2 cellular contexts compared by ENCODE assay signal in the genomic region with DNA sequence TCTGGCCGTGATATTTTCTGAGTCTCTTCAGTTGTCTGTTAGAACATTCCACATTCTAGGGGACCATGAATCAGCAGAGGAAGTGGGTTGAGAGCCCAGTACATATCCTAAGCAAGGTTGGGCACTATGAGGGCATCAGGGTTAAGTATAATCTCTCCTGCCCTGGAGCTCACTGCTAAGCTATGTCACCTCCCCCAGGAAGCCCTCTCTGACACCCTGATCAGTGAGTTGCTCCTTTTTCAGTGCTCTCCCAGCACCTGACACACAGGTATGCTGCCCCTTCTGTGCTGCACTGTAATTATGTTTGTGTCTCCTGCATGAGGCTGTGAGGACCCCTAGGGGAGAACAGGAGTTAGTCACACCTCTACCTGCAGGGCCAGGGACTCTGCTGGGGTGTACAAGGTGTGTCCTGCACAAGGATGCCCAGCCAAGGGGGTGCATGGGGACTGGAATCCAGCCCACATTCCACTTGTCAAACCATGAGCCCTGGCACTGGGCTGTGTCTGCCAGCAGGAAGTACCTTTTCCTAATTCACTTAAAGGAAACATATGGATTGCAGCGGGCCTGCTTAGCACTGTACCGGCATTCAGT.
A peak's percentile ranks its signal among the peaks of the same experiment; 100 is the strongest.
TF ChIP-seq lines count a peak whose summit lies in the region.

No MANE protein-coding gene starts in this region.

TF ChIP-seq in SK-N-SH treated with all-trans-retinoic acid at 6 μM for 48 hours, 23 proteins besides CTCF, POLR2A, EP300 and RAD21:
- TF ChIP-seq, protein P1, sequence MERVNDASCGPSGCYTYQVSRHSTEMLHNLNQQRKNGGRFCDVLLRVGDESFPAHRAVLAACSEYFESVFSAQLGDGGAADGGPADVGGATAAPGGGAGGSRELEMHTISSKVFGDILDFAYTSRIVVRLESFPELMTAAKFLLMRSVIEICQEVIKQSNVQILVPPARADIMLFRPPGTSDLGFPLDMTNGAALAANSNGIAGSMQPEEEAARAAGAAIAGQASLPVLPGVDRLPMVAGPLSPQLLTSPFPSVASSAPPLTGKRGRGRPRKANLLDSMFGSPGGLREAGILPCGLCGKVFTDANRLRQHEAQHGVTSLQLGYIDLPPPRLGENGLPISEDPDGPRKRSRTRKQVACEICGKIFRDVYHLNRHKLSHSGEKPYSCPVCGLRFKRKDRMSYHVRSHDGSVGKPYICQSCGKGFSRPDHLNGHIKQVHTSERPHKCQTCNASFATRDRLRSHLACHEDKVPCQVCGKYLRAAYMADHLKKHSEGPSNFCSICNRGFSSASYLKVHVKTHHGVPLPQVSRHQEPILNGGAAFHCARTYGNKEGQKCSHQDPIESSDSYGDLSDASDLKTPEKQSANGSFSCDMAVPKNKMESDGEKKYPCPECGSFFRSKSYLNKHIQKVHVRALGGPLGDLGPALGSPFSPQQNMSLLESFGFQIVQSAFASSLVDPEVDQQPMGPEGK (CRISPR knock-in tag; IDR thresholded peaks at IDR 0.05; ENCODE audit: borderline replicate concordance) = no peak
- TF ChIP-seq ZFP3 (CRISPR knock-in tag; IDR thresholded peaks at IDR 0.05) (no peak), RARB (CRISPR knock-in tag; IDR thresholded peaks at IDR 0.05) (no peak), BACH2 (CRISPR knock-in tag; IDR thresholded peaks at IDR 0.05; ENCODE audit: borderline replicate concordance) (no peak), TCF4 (CRISPR knock-in tag; IDR thresholded peaks at IDR 0.05; ENCODE audit: borderline replicate concordance) (no peak), ZNF565 (CRISPR knock-in tag; conservative IDR thresholded peaks at IDR 0.05; ENCODE audit: low read depth) (no peak), ARNTL (CRISPR knock-in tag; IDR thresholded peaks at IDR 0.05; ENCODE audit: borderline replicate concordance, low read depth) (no peak), ZNF8 (CRISPR knock-in tag; IDR thresholded peaks at IDR 0.05) (no peak), PPARA (CRISPR knock-in tag; IDR thresholded peaks at IDR 0.05; ENCODE audit: borderline replicate concordance) (no peak), ZC3H10 (CRISPR knock-in tag; IDR thresholded peaks at IDR 0.05) (no peak), ZFP30 (CRISPR knock-in tag; IDR thresholded peaks at IDR 0.05) (no peak), ZNF70 (CRISPR knock-in tag; IDR thresholded peaks at IDR 0.05) (no peak)
- TF ChIP-seq, protein P2, sequence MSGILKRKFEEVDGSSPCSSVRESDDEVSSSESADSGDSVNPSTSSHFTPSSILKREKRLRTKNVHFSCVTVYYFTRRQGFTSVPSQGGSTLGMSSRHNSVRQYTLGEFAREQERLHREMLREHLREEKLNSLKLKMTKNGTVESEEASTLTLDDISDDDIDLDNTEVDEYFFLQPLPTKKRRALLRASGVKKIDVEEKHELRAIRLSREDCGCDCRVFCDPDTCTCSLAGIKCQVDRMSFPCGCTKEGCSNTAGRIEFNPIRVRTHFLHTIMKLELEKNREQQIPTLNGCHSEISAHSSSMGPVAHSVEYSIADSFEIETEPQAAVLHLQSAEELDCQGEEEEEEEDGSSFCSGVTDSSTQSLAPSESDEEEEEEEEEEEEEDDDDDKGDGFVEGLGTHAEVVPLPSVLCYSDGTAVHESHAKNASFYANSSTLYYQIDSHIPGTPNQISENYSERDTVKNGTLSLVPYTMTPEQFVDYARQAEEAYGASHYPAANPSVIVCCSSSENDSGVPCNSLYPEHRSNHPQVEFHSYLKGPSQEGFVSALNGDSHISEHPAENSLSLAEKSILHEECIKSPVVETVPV (CRISPR knock-in tag; IDR thresholded peaks at IDR 0.05) = no peak
- TF ChIP-seq, protein P3, sequence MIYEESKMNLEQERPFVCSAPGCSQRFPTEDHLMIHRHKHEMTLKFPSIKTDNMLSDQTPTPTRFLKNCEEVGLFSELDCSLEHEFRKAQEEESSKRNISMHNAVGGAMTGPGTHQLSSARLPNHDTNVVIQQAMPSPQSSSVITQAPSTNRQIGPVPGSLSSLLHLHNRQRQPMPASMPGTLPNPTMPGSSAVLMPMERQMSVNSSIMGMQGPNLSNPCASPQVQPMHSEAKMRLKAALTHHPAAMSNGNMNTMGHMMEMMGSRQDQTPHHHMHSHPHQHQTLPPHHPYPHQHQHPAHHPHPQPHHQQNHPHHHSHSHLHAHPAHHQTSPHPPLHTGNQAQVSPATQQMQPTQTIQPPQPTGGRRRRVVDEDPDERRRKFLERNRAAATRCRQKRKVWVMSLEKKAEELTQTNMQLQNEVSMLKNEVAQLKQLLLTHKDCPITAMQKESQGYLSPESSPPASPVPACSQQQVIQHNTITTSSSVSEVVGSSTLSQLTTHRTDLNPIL (CRISPR knock-in tag; IDR thresholded peaks at IDR 0.05; ENCODE audit: low read depth) = no peak
- TF ChIP-seq, protein P4, sequence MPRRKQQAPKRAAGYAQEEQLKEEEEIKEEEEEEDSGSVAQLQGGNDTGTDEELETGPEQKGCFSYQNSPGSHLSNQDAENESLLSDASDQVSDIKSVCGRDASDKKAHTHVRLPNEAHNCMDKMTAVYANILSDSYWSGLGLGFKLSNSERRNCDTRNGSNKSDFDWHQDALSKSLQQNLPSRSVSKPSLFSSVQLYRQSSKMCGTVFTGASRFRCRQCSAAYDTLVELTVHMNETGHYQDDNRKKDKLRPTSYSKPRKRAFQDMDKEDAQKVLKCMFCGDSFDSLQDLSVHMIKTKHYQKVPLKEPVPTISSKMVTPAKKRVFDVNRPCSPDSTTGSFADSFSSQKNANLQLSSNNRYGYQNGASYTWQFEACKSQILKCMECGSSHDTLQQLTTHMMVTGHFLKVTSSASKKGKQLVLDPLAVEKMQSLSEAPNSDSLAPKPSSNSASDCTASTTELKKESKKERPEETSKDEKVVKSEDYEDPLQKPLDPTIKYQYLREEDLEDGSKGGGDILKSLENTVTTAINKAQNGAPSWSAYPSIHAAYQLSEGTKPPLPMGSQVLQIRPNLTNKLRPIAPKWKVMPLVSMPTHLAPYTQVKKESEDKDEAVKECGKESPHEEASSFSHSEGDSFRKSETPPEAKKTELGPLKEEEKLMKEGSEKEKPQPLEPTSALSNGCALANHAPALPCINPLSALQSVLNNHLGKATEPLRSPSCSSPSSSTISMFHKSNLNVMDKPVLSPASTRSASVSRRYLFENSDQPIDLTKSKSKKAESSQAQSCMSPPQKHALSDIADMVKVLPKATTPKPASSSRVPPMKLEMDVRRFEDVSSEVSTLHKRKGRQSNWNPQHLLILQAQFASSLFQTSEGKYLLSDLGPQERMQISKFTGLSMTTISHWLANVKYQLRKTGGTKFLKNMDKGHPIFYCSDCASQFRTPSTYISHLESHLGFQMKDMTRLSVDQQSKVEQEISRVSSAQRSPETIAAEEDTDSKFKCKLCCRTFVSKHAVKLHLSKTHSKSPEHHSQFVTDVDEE (CRISPR knock-in tag; IDR thresholded peaks at IDR 0.05) = no peak

TF ChIP-seq in HepG2, 621 proteins besides CTCF, POLR2A, EP300 and RAD21 (continued from another document and continues in another):
- TF ChIP-seq ZNF678 (CRISPR knock-in tag; IDR thresholded peaks at IDR 0.05) (no peak), SMC3 (IDR thresholded peaks at IDR 0.05; ENCODE audit: low read length) (peak; percentile 52; the same call in 1 of the 2 replicates), U2AF1 (optimal IDR thresholded peaks at IDR 0.05; ENCODE audit: low read depth, low read length) (no peak), ZNF510 (CRISPR knock-in tag; IDR thresholded peaks at IDR 0.05; ENCODE audit: low read depth) (no peak), ZNF616 (CRISPR knock-in tag; IDR thresholded peaks at IDR 0.05; ENCODE audit: low read depth) (no peak), KDM1A (CRISPR knock-in tag; IDR thresholded peaks at IDR 0.05) (peak; percentile 55; the same call in 1 of the 2 replicates), ZMYM3 (CRISPR knock-in tag; IDR thresholded peaks at IDR 0.05) (peak; percentile 76), ZFP36 (IDR thresholded peaks at IDR 0.05; ENCODE audit: borderline replicate concordance, low read depth, low read length, partially characterized antibody) (peak; percentile 58), KMT2A (CRISPR knock-in tag; IDR thresholded peaks at IDR 0.05) (no peak), MAFK (conservative IDR thresholded peaks at IDR 0.05 in 1 of 2, IDR thresholded peaks at IDR 0.05 in 1 of 2; ENCODE audit: low read length in 2 of 2) (no peak), NRL (CRISPR knock-in tag; IDR thresholded peaks at IDR 0.05; ENCODE audit: borderline replicate concordance) (0 out of 2 replicates have a peak, but pooled peaks have one; percentile 23), ETV5 (CRISPR knock-in tag; IDR thresholded peaks at IDR 0.05; ENCODE audit: borderline replicate concordance) (no peak), HOXD1 (CRISPR knock-in tag; IDR thresholded peaks at IDR 0.05) (no peak), MED1 (CRISPR knock-in tag; IDR thresholded peaks at IDR 0.05) (no peak), ZNF768 (CRISPR knock-in tag; IDR thresholded peaks at IDR 0.05) (peak; percentile 98), MIXL1 (CRISPR knock-in tag; IDR thresholded peaks at IDR 0.05) (peak; percentile 20; the same call in 1 of the 2 replicates), SIX1 (CRISPR knock-in tag; IDR thresholded peaks at IDR 0.05; ENCODE audit: borderline replicate concordance) (no peak), NR2F2 (IDR thresholded peaks at IDR 0.05; ENCODE audit: borderline replicate concordance, low read depth) (no peak)
- TF ChIP-seq, protein P5, sequence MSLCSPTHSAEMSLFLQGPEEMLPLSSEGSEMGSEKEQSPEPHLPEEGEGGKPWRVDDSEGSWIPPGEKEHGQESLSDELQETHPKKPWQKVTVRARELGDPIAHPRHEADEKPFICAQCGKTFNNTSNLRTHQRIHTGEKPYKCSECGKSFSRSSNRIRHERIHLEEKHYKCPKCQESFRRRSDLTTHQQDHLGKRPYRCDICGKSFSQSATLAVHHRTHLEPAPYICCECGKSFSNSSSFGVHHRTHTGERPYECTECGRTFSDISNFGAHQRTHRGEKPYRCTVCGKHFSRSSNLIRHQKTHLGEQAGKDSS (CRISPR knock-in tag; IDR thresholded peaks at IDR 0.05; ENCODE audit: borderline replicate concordance, low read depth) = peak; percentile 100
- TF ChIP-seq, protein P6, sequence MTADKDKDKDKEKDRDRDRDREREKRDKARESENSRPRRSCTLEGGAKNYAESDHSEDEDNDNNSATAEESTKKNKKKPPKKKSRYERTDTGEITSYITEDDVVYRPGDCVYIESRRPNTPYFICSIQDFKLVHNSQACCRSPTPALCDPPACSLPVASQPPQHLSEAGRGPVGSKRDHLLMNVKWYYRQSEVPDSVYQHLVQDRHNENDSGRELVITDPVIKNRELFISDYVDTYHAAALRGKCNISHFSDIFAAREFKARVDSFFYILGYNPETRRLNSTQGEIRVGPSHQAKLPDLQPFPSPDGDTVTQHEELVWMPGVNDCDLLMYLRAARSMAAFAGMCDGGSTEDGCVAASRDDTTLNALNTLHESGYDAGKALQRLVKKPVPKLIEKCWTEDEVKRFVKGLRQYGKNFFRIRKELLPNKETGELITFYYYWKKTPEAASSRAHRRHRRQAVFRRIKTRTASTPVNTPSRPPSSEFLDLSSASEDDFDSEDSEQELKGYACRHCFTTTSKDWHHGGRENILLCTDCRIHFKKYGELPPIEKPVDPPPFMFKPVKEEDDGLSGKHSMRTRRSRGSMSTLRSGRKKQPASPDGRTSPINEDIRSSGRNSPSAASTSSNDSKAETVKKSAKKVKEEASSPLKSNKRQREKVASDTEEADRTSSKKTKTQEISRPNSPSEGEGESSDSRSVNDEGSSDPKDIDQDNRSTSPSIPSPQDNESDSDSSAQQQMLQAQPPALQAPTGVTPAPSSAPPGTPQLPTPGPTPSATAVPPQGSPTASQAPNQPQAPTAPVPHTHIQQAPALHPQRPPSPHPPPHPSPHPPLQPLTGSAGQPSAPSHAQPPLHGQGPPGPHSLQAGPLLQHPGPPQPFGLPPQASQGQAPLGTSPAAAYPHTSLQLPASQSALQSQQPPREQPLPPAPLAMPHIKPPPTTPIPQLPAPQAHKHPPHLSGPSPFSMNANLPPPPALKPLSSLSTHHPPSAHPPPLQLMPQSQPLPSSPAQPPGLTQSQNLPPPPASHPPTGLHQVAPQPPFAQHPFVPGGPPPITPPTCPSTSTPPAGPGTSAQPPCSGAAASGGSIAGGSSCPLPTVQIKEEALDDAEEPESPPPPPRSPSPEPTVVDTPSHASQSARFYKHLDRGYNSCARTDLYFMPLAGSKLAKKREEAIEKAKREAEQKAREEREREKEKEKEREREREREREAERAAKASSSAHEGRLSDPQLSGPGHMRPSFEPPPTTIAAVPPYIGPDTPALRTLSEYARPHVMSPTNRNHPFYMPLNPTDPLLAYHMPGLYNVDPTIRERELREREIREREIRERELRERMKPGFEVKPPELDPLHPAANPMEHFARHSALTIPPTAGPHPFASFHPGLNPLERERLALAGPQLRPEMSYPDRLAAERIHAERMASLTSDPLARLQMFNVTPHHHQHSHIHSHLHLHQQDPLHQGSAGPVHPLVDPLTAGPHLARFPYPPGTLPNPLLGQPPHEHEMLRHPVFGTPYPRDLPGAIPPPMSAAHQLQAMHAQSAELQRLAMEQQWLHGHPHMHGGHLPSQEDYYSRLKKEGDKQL (CRISPR knock-in tag; IDR thresholded peaks at IDR 0.05; ENCODE audit: low read depth) = no peak
- TF ChIP-seq, protein P7, sequence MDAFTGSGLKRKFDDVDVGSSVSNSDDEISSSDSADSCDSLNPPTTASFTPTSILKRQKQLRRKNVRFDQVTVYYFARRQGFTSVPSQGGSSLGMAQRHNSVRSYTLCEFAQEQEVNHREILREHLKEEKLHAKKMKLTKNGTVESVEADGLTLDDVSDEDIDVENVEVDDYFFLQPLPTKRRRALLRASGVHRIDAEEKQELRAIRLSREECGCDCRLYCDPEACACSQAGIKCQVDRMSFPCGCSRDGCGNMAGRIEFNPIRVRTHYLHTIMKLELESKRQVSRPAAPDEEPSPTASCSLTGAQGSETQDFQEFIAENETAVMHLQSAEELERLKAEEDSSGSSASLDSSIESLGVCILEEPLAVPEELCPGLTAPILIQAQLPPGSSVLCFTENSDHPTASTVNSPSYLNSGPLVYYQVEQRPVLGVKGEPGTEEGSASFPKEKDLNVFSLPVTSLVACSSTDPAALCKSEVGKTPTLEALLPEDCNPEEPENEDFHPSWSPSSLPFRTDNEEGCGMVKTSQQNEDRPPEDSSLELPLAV (CRISPR knock-in tag; conservative IDR thresholded peaks at IDR 0.05; ENCODE audit: low read depth) = no peak
